16 cellular contexts compared by ENCODE assay signal in genomic region chr12:13725049-13725448, GRCh38.
DNase-seq lines count a peak whose midpoint lies in the region; ATAC-seq and TF ChIP-seq lines count a peak whose summit lies in the region.
"Had no signal": no experiment of that assay in that cellular context is flagged by ENCODE, and none has a peak within 500 bp of the region (broad histone marks: within the 10 kb centered on the region; RNA-seq: fewer than 3 reads in every experiment).

No MANE protein-coding gene starts in this region.

- no TSS peak for BruUV-seq in HCT116 (replicated peaks; lab: Mats Ljungman, UMichigan)

- H3K27ac Mint-ChIP-seq in activated naive CD4-positive, alpha-beta T cell treated with anti-CD3 and anti-CD28 coated beads for 36 hours, result no peak overlapping the region
- H3K27ac Mint-ChIP-seq: CD8-positive, alpha-beta memory T cell; GM23338 had no signal

- H3K36me3 Mint-ChIP-seq in activated naive CD4-positive, alpha-beta T cell treated with anti-CD3 and anti-CD28 coated beads for 36 hours (ENCODE audit: low read depth), result no peaks in the 10 kb centered on the region
- H3K36me3 Mint-ChIP-seq: CD8-positive, alpha-beta memory T cell had no signal

- ATAC-seq in HCT116 (peak; percentile 70), GM19452 (IDR thresholded peaks at IDR 0.05; ENCODE audit: unreplicated experiment) (no peak)
- ATAC-seq: GM23338 had no signal

- TF ChIP-seq POLR2A in HCT116 (IDR thresholded peaks at IDR 0.05; ENCODE audit: borderline replicate concordance, extremely low read depth, insufficient read depth, insufficient read length), result no peak

- POLR2A ChIA-PET in HCT116 (lab: Charles Lee), result no interaction called here

- H3K36me3 ChIP-seq in HCT116 (ENCODE audit: control insufficient read depth in 1 of 2, insufficient read depth in 2 of 2, low read length in 2 of 2), result no peaks in the 10 kb centered on the region
- H3K36me3 ChIP-seq: BLaER1 had no signal

- H3K4me1 Mint-ChIP-seq in activated naive CD4-positive, alpha-beta T cell treated with anti-CD3 and anti-CD28 coated beads for 36 hours (ENCODE audit: low read depth), result no peaks in the 10 kb centered on the region
- H3K4me1 Mint-ChIP-seq: CD8-positive, alpha-beta memory T cell had no signal

- H3K9ac ChIP-seq in HCT116 (ENCODE audit: low read length), result no peak overlapping the region
- H3K9ac ChIP-seq: BLaER1 had no signal

- no peaks in the 10 kb centered on the region for H3K79me2 ChIP-seq in HCT116 (ENCODE audit: insufficient read depth, low read length)

- H3K27me3 Mint-ChIP-seq in activated naive CD4-positive, alpha-beta T cell treated with anti-CD3 and anti-CD28 coated beads for 36 hours (ENCODE audit: low read depth), result peaks cover 1% of the 10 kb centered on the region

- no peaks in the 10 kb centered on the region for H3K9me3 Mint-ChIP-seq in activated naive CD4-positive, alpha-beta T cell treated with anti-CD3 and anti-CD28 coated beads for 36 hours
- H3K9me3 Mint-ChIP-seq: GM23338 had no signal

- no peaks in the 10 kb centered on the region; the same call in 1 of the 2 replicates for H3K9me2 ChIP-seq in HCT116 (ENCODE audit: insufficient read depth)

- peaks cover 12 to 23% of the 10 kb centered on the region in 2 experiments for H3K4me1 ChIP-seq in HCT116 (ENCODE audit: control insufficient read depth in 1 of 2, insufficient read depth in 2 of 2, low read length in 2 of 2)
- H3K4me1 ChIP-seq: BLaER1, Caco-2 had no signal

- intact Hi-C loops in HCT116 (cut with micrococcal nuclease), result no loop called here
- intact Hi-C loops in activated naive CD4-positive, alpha-beta T cell treated with anti-CD3 and anti-CD28 coated beads for 36 hours (cut with micrococcal nuclease), result no loop called here

- peak overlapping the region; percentile 43 for H3K27ac ChIP-seq in HCT116 (ENCODE audit: low read depth, low read length)
- H3K27ac ChIP-seq: BLaER1 had no signal

- CTCF ChIA-PET in HCT116 (lab: Charles Lee), result interaction anchor here (1.0 kb wide), 1 partner anchor 363 kb away, joined by 3 read pairs; no protein-coding TSS in a partner anchor
- CTCF ChIA-PET in activated naive CD4-positive, alpha-beta T cell treated with anti-CD3 and anti-CD28 coated beads for 36 hours (lab: Charles Lee), result no interaction called here

- DNase-seq in DMS53 (lab: John Stamatoyannopoulos, UW) (peak; percentile 11), DMS53 treated with DMSO at 0.1 percent for 48 hours (lab: John Stamatoyannopoulos, UW; ENCODE audit: unreplicated experiment) (no peak), HCT116 (ENCODE audit: low read depth, low spot score) (no peak), kidney tubule cell (ENCODE audit: low spot score) (peak; percentile 71), NCI-H446 treated with DMSO at 0.1 percent for 48 hours (lab: John Stamatoyannopoulos, UW) (no peak)
- no peak for DNase-seq in activated naive CD4-positive, alpha-beta T cell treated with anti-CD3 and anti-CD28 coated beads for 36 hours
- DNase-seq: 8988T; AML-193; Caco-2; CD8-positive, alpha-beta memory T cell; H7; IMR-90; KBM-7 had no signal

- H2AFZ ChIP-seq in HCT116 (ENCODE audit: low read depth, low read length, poor library complexity, severe bottlenecking), result no peak overlapping the region
- H2AFZ ChIP-seq: GM23338 had no signal

- TF ChIP-seq RAD21 in HCT116 (IDR thresholded peaks at IDR 0.05; ENCODE audit: low read depth), result peak; percentile 58

- RAD21 ChIA-PET in HCT116 (lab: Charles Lee; ENCODE audit: low non-redundant PET in 1 of 2, low total read pairs in 2 of 2, uncharacterized antibody in 2 of 2, unreplicated experiment in 2 of 2), result no interaction called here

- no peak overlapping the region for H3K4me3 ChIP-seq in HCT116 (replicated peaks in 1 of 2; ENCODE audit: low read depth in 1 of 2, low read length in 2 of 2)
- H3K4me3 ChIP-seq: BLaER1, GM23338 had no signal

- no peak overlapping the region for H3K4me3 Mint-ChIP-seq in activated naive CD4-positive, alpha-beta T cell treated with anti-CD3 and anti-CD28 coated beads for 36 hours
- H3K4me3 Mint-ChIP-seq: CD8-positive, alpha-beta memory T cell; GM23338 had no signal

- H4K20me1 ChIP-seq in HCT116 (ENCODE audit: insufficient read depth), result no peaks in the 10 kb centered on the region
- H4K20me1 ChIP-seq: BLaER1 had no signal

- TF ChIP-seq CTCF in HCT116 (IDR thresholded peaks at IDR 0.05 in 2 of 3, conservative IDR thresholded peaks at IDR 0.05 in 1 of 3; ENCODE audit: borderline replicate concordance in 1 of 3, insufficient read depth in 1 of 3, low read depth in 2 of 3, low read length in 2 of 3), result 0 out of 6 replicates have a peak, but pooled peaks of 1 of the 3 experiments have one; percentile 19

- H3K4me2 ChIP-seq in HCT116 (ENCODE audit: low read length), result peak overlapping the region; percentile 25; the same call in 1 of the 2 replicates
- H3K4me2 ChIP-seq: BLaER1, GM23338 had no signal

- H3K9me3 ChIP-seq in HCT116 (ENCODE audit: control insufficient read depth in 1 of 2, insufficient read depth in 1 of 2, low read depth in 1 of 2, low read length in 2 of 2), result no peaks in the 10 kb centered on the region
- H3K9me3 ChIP-seq: BLaER1, Caco-2 had no signal

- H3K27me3 ChIP-seq in HCT116 (ENCODE audit: insufficient read depth, low read length), result no peaks in the 10 kb centered on the region
- H3K27me3 ChIP-seq: BLaER1 had no signal

TF ChIP-seq in HCT116, 20 proteins besides CTCF, POLR2A, EP300 and RAD21 (continues in another document):
- TF ChIP-seq SP1 (IDR thresholded peaks at IDR 0.05; ENCODE audit: low read depth), result peak; percentile 70
- TF ChIP-seq CEBPB (IDR thresholded peaks at IDR 0.05; ENCODE audit: low read depth), result peak; percentile 74; the same call in 1 of the 2 replicates
- peak; percentile 71 for TF ChIP-seq JUND (IDR thresholded peaks at IDR 0.05)
- no peak; the same call in 1 of the 2 replicates for TF ChIP-seq ELF1 (IDR thresholded peaks at IDR 0.05; ENCODE audit: borderline replicate concordance, low read depth)
- peak; percentile 53 for TF ChIP-seq MAX (IDR thresholded peaks at IDR 0.05)
- TF ChIP-seq EZH2phosphoT487 (IDR thresholded peaks at IDR 0.05; ENCODE audit: borderline replicate concordance), result no peak
- TF ChIP-seq SIN3A (IDR thresholded peaks at IDR 0.05; ENCODE audit: low read depth), result no peak
- peak; percentile 80; the same call in 1 of the 2 replicates for TF ChIP-seq CBX3 (IDR thresholded peaks at IDR 0.05; ENCODE audit: low read depth)
- TF ChIP-seq ZBTB33 (IDR thresholded peaks at IDR 0.05; ENCODE audit: extremely low read depth, insufficient replicate concordance, low read length), result no peak
- no peak for TF ChIP-seq REST (IDR thresholded peaks at IDR 0.05; ENCODE audit: low read depth)
- no peak for TF ChIP-seq YY1 (IDR thresholded peaks at IDR 0.05; ENCODE audit: extremely low read depth, insufficient replicate concordance, low read depth, low read length)
- TF ChIP-seq POLR2AphosphoS5 (IDR thresholded peaks at IDR 0.05; ENCODE audit: low read depth, low read length), result peak; percentile 22; the same call in 1 of the 2 replicates
- TF ChIP-seq TCF7L2 (IDR thresholded peaks at IDR 0.05; ENCODE audit: borderline replicate concordance, extremely low read depth, insufficient read depth, insufficient read length), result no peak
- no peak for TF ChIP-seq ZFX (IDR thresholded peaks at IDR 0.05)
- TF ChIP-seq SRF (IDR thresholded peaks at IDR 0.05; ENCODE audit: low read depth), result no peak
- TF ChIP-seq ATF3 (IDR thresholded peaks at IDR 0.05), result no peak

Comparison
In these comparisons a context has a peak if more than half of its experiments do, and no peak if none do; other contexts are left out.
1. DNase-seq: peak in DMS53 (single experiment) and kidney tubule cell (single experiment); none in DMS53 treated with DMSO at 0.1 percent for 48 hours (single experiment), HCT116 (single experiment), activated naive CD4-positive, alpha-beta T cell treated with anti-CD3 and anti-CD28 coated beads for 36 hours (single experiment) and NCI-H446 treated with DMSO at 0.1 percent for 48 hours (single experiment).